Comparison of ENCODE assay signal across 30 cellular contexts in genomic region chr9:116300360-116300759, GRCh38.
"Had no signal": no experiment of that assay in that cellular context is flagged by ENCODE, and none has a peak within 500 bp of the region (broad histone marks: within the 10 kb centered on the region; RNA-seq: fewer than 3 reads in every experiment).

No MANE protein-coding gene starts in this region.

- H3K27ac ChIP-seq: adrenal gland, body of pancreas, epithelial cell of prostate, esophagus squamous epithelium, neutrophil, ovary, suprapubic skin, tibial artery, upper lobe of right lung, VCaP had no signal

- H3K4me3 Mint-ChIP-seq: activated naive CD8-positive, alpha-beta T cell treated with anti-CD3 and anti-CD28 coated beads for 36 hours; dendritic cell treated with granulocyte-macrophage colony-stimulating factor and Interleukin-4, amounts not matched to agents 40 ng/mL and 50 ng/mL, for 4 days; naive thymus-derived CD4-positive, alpha-beta T cell; stimulated activated memory B cell treated with anti-CD40 and anti-IgM and Interleukin-4, amounts not matched to agents 10 μg/mL and 1 μg/mL and 100 μg/mL, for 72 hours; stimulated activated naive CD8-positive, alpha-beta T cell treated with anti-CD3 and anti-CD28 coated beads, Interleukin-15, amount 100 ng/mL, for 72 hours had no signal

- H3K4me1 Mint-ChIP-seq: activated naive CD8-positive, alpha-beta T cell treated with anti-CD3 and anti-CD28 coated beads for 36 hours; naive thymus-derived CD4-positive, alpha-beta T cell; stimulated activated memory B cell treated with anti-CD40 and anti-IgM and Interleukin-4, amounts not matched to agents 10 μg/mL and 1 μg/mL and 100 μg/mL, for 72 hours; stimulated activated naive CD8-positive, alpha-beta T cell treated with anti-CD3 and anti-CD28 coated beads, Interleukin-15, amount 100 ng/mL, for 72 hours had no signal

- H3K36me3 Mint-ChIP-seq: activated naive CD8-positive, alpha-beta T cell treated with anti-CD3 and anti-CD28 coated beads for 36 hours; naive thymus-derived CD4-positive, alpha-beta T cell; stimulated activated memory B cell treated with anti-CD40 and anti-IgM and Interleukin-4, amounts not matched to agents 10 μg/mL and 1 μg/mL and 100 μg/mL, for 72 hours had no signal

- H3K9me3 ChIP-seq: adrenal gland, body of pancreas, esophagus squamous epithelium, neutrophil, ovary, suprapubic skin, tibial artery, upper lobe of right lung had no signal

- ATAC-seq: body of pancreas; left cardiac atrium; left ventricle myocardium superior; naive thymus-derived CD4-positive, alpha-beta T cell; stimulated activated memory B cell treated with anti-CD40 and anti-IgM and Interleukin-4, amounts not matched to agents 10 μg/mL and 1 μg/mL and 100 μg/mL, for 72 hours; stimulated activated naive CD8-positive, alpha-beta T cell treated with anti-CD3 and anti-CD28 coated beads, Interleukin-15, amount 100 ng/mL, for 72 hours; upper lobe of right lung had no signal

- H3K36me3 ChIP-seq: adrenal gland, neutrophil, ovary, suprapubic skin, upper lobe of right lung had no signal

- H3K4me3 ChIP-seq: adrenal gland, body of pancreas, esophagus squamous epithelium, ovary, smooth muscle cell, suprapubic skin, tibial artery, upper lobe of right lung had no signal

- H3K4me2 ChIP-seq: smooth muscle cell had no signal

- DNase-seq: activated CD4-positive, alpha-beta T cell treated with anti-CD3 and anti-CD28 coated beads for 4 hours; activated CD4-positive, alpha-beta T cell treated with anti-CD3 and anti-CD28 coated beads, Interleukin-2, amount 50 U/mL, for 4 hours; activated effector memory CD4-positive, alpha-beta T cell treated with Interleukin-2 at 50 U/mL for 16 hours; activated naive CD4-positive, alpha-beta T cell treated with Interleukin-2 at 50 U/mL for 16 hours; activated naive CD8-positive, alpha-beta T cell treated with anti-CD3 and anti-CD28 coated beads for 36 hours; activated T-cell treated with anti-CD3 and anti-CD28 coated beads for 4 hours; adrenal gland; aorta; body of pancreas; effector CD4-positive, alpha-beta T cell; esophagus squamous epithelium; foreskin melanocyte; left cardiac atrium; left ventricle myocardium superior; naive thymus-derived CD4-positive, alpha-beta T cell; ovary; retina; stimulated activated CD4-positive, alpha-beta T cell treated with anti-CD3 and anti-CD28 coated beads, Interleukin-1b, Interleukin-23, amount 100 ng/mL, for 48 hours; stimulated activated CD4-positive, alpha-beta T cell treated with anti-CD3 and anti-CD28 coated beads, Interleukin-4, amount 100 ng/mL, for 4 hours; stimulated activated CD8-positive, alpha-beta memory T cell treated with anti-CD3 and anti-CD28 coated beads, Interleukin-4, amount 100 ng/mL, for 48 hours; stimulated activated naive CD8-positive, alpha-beta T cell treated with anti-CD3 and anti-CD28 coated beads, Interleukin-15, amount 100 ng/mL, for 72 hours; tibial artery; upper lobe of right lung had no signal

- H3K27me3 ChIP-seq: adrenal gland, body of pancreas, esophagus squamous epithelium, neutrophil, ovary, suprapubic skin, tibial artery, upper lobe of right lung had no signal

- H3K9me3 Mint-ChIP-seq: activated naive CD8-positive, alpha-beta T cell treated with anti-CD3 and anti-CD28 coated beads for 36 hours; stimulated activated naive CD8-positive, alpha-beta T cell treated with anti-CD3 and anti-CD28 coated beads, Interleukin-15, amount 100 ng/mL, for 72 hours had no signal

- H3K27me3 Mint-ChIP-seq: dendritic cell treated with granulocyte-macrophage colony-stimulating factor and Interleukin-4, amounts not matched to agents 40 ng/mL and 50 ng/mL, for 4 days; stimulated activated memory B cell treated with anti-CD40 and anti-IgM and Interleukin-4, amounts not matched to agents 10 μg/mL and 1 μg/mL and 100 μg/mL, for 72 hours; stimulated activated naive CD8-positive, alpha-beta T cell treated with anti-CD3 and anti-CD28 coated beads, Interleukin-15, amount 100 ng/mL, for 72 hours had no signal

- H3K4me1 ChIP-seq: adrenal gland, body of pancreas, esophagus squamous epithelium, suprapubic skin, tibial artery, upper lobe of right lung had no signal
